ENCODE assay signal across 8 cellular contexts in genomic region chr17:1179635-1180433, GRCh38. TPM values are rescaled to one million over a fixed set of nuclear protein-coding genes. Genes with fewer than 3 reads are reported as not detected.
DNase-seq lines count a peak whose midpoint lies in the region; ATAC-seq lines count a peak whose summit lies in the region.

ABR (minus strand) TSS chr17:1179981; CDS start chr17:1179727, 254 bp downstream.

- H3K27me3 Mint-ChIP-seq in activated CD4-positive, alpha-beta memory T cell treated with anti-CD3 and anti-CD28 coated beads, Interleukin-2, amount 10 ng/mL, durations not matched to agents 7 days and 5 days: peaks cover 11% of the 10 kb centered on the region
- no peaks in the 10 kb centered on the region for H3K27me3 Mint-ChIP-seq in effector memory CD8-positive, alpha-beta T cell
- H3K27me3 Mint-ChIP-seq in stimulated activated naive B cell treated with anti-CD40 and anti-IgM and Interleukin-4, amounts not matched to agents 10 μg/mL and 1 μg/mL and 100 μg/mL, for 72 hours: no peaks in the 10 kb centered on the region

- DNase-seq in AG08396 (ENCODE audit: low spot score): peak; percentile 89
- DNase-seq in HT1080 (ENCODE audit: low read depth): no peak
- peak; percentile 57 for DNase-seq in activated CD4-positive, alpha-beta memory T cell treated with anti-CD3 and anti-CD28 coated beads, Interleukin-2, amount 10 ng/mL, durations not matched to agents 7 days and 5 days
- peak; percentile 37 to 46 (median 41) for DNase-seq in effector memory CD8-positive, alpha-beta T cell
- peak; percentile 42 for DNase-seq in midbrain (lab: John Stamatoyannopoulos, UW)
- no peak for DNase-seq in stimulated activated naive B cell treated with anti-CD40 and anti-IgM and Interleukin-4, amounts not matched to agents 10 μg/mL and 1 μg/mL and 100 μg/mL, for 72 hours

- H3K27ac Mint-ChIP-seq in activated CD4-positive, alpha-beta memory T cell treated with anti-CD3 and anti-CD28 coated beads, Interleukin-2, amount 10 ng/mL, durations not matched to agents 7 days and 5 days: no peak within 1 kb of the TSS
- peak within 1 kb of the TSS; percentile 65 to 70 for H3K27ac Mint-ChIP-seq in effector memory CD8-positive, alpha-beta T cell
- H3K27ac Mint-ChIP-seq in stimulated activated naive B cell treated with anti-CD40 and anti-IgM and Interleukin-4, amounts not matched to agents 10 μg/mL and 1 μg/mL and 100 μg/mL, for 72 hours: peak within 1 kb of the TSS; percentile 88

- CTCF ChIA-PET in activated CD4-positive, alpha-beta memory T cell treated with anti-CD3 and anti-CD28 coated beads, Interleukin-2, amount 10 ng/mL, durations not matched to agents 7 days and 5 days (lab: Charles Lee): interaction anchor here (1.0 kb wide), 1 partner anchor 57 kb away, joined by 3 read pairs; no protein-coding TSS in a partner anchor

- ATAC-seq in effector memory CD8-positive, alpha-beta T cell (replicated peaks): peak; percentile 71
- ATAC-seq in stimulated activated naive B cell treated with anti-CD40 and anti-IgM and Interleukin-4, amounts not matched to agents 10 μg/mL and 1 μg/mL and 100 μg/mL, for 72 hours (replicated peaks): no peak
- ATAC-seq in GM18502 (IDR thresholded peaks at IDR 0.05; ENCODE audit: poor library complexity, unreplicated experiment) (no peak), GM21723 (IDR thresholded peaks at IDR 0.05; ENCODE audit: unreplicated experiment) (no peak)

- H3K36me3 Mint-ChIP-seq in activated CD4-positive, alpha-beta memory T cell treated with anti-CD3 and anti-CD28 coated beads, Interleukin-2, amount 10 ng/mL, durations not matched to agents 7 days and 5 days (ENCODE audit: low read depth): no peaks in the 10 kb centered on the region
- H3K36me3 Mint-ChIP-seq in effector memory CD8-positive, alpha-beta T cell (ENCODE audit: insufficient read depth): peaks cover 4% of the 10 kb centered on the region
- peaks cover 9 to 16% of the 10 kb centered on the region in 2 donors for H3K36me3 Mint-ChIP-seq in stimulated activated naive B cell treated with anti-CD40 and anti-IgM and Interleukin-4, amounts not matched to agents 10 μg/mL and 1 μg/mL and 100 μg/mL, for 72 hours

- peaks cover 8% of the 10 kb centered on the region for H3K4me1 Mint-ChIP-seq in activated CD4-positive, alpha-beta memory T cell treated with anti-CD3 and anti-CD28 coated beads, Interleukin-2, amount 10 ng/mL, durations not matched to agents 7 days and 5 days
- peaks cover 3 to 15% of the 10 kb centered on the region in 2 donors for H3K4me1 Mint-ChIP-seq in effector memory CD8-positive, alpha-beta T cell (ENCODE audit: low read depth in 2 of 2)
- peaks cover 30 to 74% of the 10 kb centered on the region in 2 donors for H3K4me1 Mint-ChIP-seq in stimulated activated naive B cell treated with anti-CD40 and anti-IgM and Interleukin-4, amounts not matched to agents 10 μg/mL and 1 μg/mL and 100 μg/mL, for 72 hours

- POLR2A ChIA-PET in activated CD4-positive, alpha-beta memory T cell treated with anti-CD3 and anti-CD28 coated beads, Interleukin-2, amount 10 ng/mL, durations not matched to agents 7 days and 5 days (lab: Charles Lee): no interaction called here

- no peaks in the 10 kb centered on the region for H3K9me3 Mint-ChIP-seq in activated CD4-positive, alpha-beta memory T cell treated with anti-CD3 and anti-CD28 coated beads, Interleukin-2, amount 10 ng/mL, durations not matched to agents 7 days and 5 days
- no peaks in the 10 kb centered on the region for H3K9me3 Mint-ChIP-seq in effector memory CD8-positive, alpha-beta T cell
- no peaks in the 10 kb centered on the region for H3K9me3 Mint-ChIP-seq in stimulated activated naive B cell treated with anti-CD40 and anti-IgM and Interleukin-4, amounts not matched to agents 10 μg/mL and 1 μg/mL and 100 μg/mL, for 72 hours

- peak within 1 kb of the TSS; percentile 68 for H3K4me3 Mint-ChIP-seq in activated CD4-positive, alpha-beta memory T cell treated with anti-CD3 and anti-CD28 coated beads, Interleukin-2, amount 10 ng/mL, durations not matched to agents 7 days and 5 days
- peak within 1 kb of the TSS; percentile 77 to 80 for H3K4me3 Mint-ChIP-seq in effector memory CD8-positive, alpha-beta T cell
- H3K4me3 Mint-ChIP-seq in stimulated activated naive B cell treated with anti-CD40 and anti-IgM and Interleukin-4, amounts not matched to agents 10 μg/mL and 1 μg/mL and 100 μg/mL, for 72 hours: peak within 1 kb of the TSS; percentile 80 to 88

RNA-seq across cellular contexts. Expression of gene ABR, which starts in this region (rescaled TPM):
- total RNA-seq in HT1080 (2014; rRNA removed; shearing (Covaris generic)): 64.7 and 71.2 TPM in 2 replicates
- 77.9 and 83.3 TPM in 2 replicates for polyA plus RNA-seq in HT1080 (2015; cell fraction: cytosol; rRNA removed)
- 115 and 122 TPM in 2 replicates for polyA plus RNA-seq in HT1080 (2015; cell fraction: nucleus; rRNA removed)
- 100 to 1,000 TPM; 144 to 145 TPM for total RNA-seq in activated CD4-positive, alpha-beta memory T cell treated with anti-CD3 and anti-CD28 coated beads, Interleukin-2, amount 10 ng/mL, durations not matched to agents 7 days and 5 days

Comparison
In these comparisons a context has a peak if more than half of its experiments do, and no peak if none do; other contexts are left out.
1. DNase-seq: peak in AG08396 (single experiment), activated CD4-positive, alpha-beta memory T cell treated with anti-CD3 and anti-CD28 coated beads, Interleukin-2, amount 10 ng/mL, durations not matched to agents 7 days and 5 days (single experiment), effector memory CD8-positive, alpha-beta T cell (3 of 3) and midbrain (single experiment); none in HT1080 (single experiment) and stimulated activated naive B cell treated with anti-CD40 and anti-IgM and Interleukin-4, amounts not matched to agents 10 μg/mL and 1 μg/mL and 100 μg/mL, for 72 hours (single experiment).
2. Peak in every context shown above with its lines, with median percentiles within 50 percentile points of each other: H3K4me3 Mint-ChIP-seq.